ENCODE assay signal across 8 cellular contexts in the genomic region with DNA sequence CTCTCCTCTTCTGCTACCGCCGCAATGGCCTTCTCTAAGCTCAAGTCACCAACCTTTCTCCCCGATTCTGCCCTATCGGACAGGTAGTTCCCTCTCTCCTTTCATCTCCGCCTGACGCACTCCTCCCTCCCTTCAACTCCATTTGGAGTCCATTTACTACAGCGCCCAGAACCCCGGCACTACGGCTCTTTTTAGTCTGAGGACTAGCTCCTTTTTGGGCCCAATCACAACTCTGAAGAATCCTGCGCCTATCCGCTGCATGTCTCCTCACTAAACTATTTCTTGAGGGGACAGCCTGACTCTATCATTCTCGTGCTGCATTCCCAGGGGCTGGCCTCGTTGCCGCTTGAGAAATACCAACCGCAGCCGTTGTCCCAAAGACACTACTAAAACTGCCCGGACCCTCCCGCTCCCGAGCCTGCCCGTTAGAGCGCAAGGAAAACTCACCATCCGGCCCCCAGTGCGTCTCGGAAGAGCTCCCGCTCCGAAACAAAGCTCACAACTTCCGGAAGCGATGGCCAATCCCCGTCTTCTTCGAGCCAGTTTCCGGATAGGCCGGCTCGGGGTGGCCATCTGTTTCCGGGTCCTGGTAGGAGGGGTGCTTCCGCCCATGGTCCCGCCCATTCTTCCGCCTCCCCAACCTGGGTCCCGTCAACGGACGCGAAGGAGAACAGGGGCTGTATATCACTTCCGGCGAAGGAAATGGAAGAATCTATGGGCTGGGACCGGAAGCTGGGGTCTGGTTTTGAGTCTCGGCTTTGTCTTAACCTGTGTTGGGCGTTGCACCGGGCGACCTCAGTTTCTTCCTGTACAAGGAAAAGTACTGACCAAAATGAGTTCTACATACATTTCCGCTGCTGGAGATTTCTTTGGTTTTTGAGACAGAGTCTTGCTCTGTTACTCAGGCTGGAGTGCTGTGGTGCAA. TPM values are rescaled to one million over a fixed set of nuclear protein-coding genes. Genes with fewer than 3 reads are reported as not detected.
A peak's percentile ranks its signal among the peaks of the same experiment; 100 is the strongest.
DNase-seq lines count a peak whose midpoint lies in the region; ATAC-seq and TF ChIP-seq lines count a peak whose summit lies in the region.

A gene (minus strand): TSS at position 491 of the 925 bp plus-strand sequence. CDS start 2,776 bp downstream, outside the sequence.

- H3K9me3 ChIP-seq in BE2C, result no peaks in the 10 kb centered on the region

- TF ChIP-seq CTCF in BE2C (IDR thresholded peaks at IDR 0.05; ENCODE audit: low read depth, low read length), result no peak
- TF ChIP-seq CTCF in coronary artery (IDR thresholded peaks at IDR 0.05), result no peak

- H3K27ac ChIP-seq in coronary artery, result peak within 1 kb of the TSS; percentile 43 to 82

- DNase-seq in BE2C (peak; percentile 90), GM19240 (ENCODE audit: insufficient read length, low spot score) (peak; percentile 99), NCI-H526 (lab: John Stamatoyannopoulos, UW) (peak; percentile 94 to 97), coronary artery (ENCODE audit: low spot score) (peak; percentile 97), left kidney (ENCODE audit: low read depth, low spot score) (peak; percentile 99)
- peak; percentile 97 for DNase-seq in activated CD4-positive, alpha-beta T cell treated with anti-CD3 and anti-CD28 coated beads for 48 hours
- peak; percentile 95 to 96 for DNase-seq in stimulated activated CD4-positive, alpha-beta T cell treated with anti-CD3 and anti-CD28 coated beads, Interleukin-2, amount 100 ng/mL, for 24 hours

- ATAC-seq in HG03460 (IDR thresholded peaks at IDR 0.05; ENCODE audit: unreplicated experiment), result peak; percentile 95

- H3K36me3 ChIP-seq in BE2C, result no peaks in the 10 kb centered on the region

- no peaks in the 10 kb centered on the region for H3K4me1 ChIP-seq in BE2C

- no peaks in the 10 kb centered on the region for H3K27me3 ChIP-seq in BE2C

- peak within 1 kb of the TSS; percentile 78 for H3K4me3 ChIP-seq in BE2C (ENCODE audit: low read depth, low read length)
- peak within 1 kb of the TSS; percentile 89 for H3K4me3 ChIP-seq in coronary artery

RNA-seq across cellular contexts. Expression of the gene that starts here (rescaled TPM):
- polyA plus RNA-seq in BE2C (2012; ENCODE audit: insufficient read depth, insufficient read length, low read depth), result 22.4 TPM

Comparison
In these comparisons a context has a peak if more than half of its experiments do, and no peak if none do; other contexts are left out.
1. Peak in every context shown above with its lines: DNase-seq, ATAC-seq, H3K4me3 ChIP-seq and H3K27ac ChIP-seq.